26 cellular contexts compared by ENCODE assay signal in the genomic region with DNA sequence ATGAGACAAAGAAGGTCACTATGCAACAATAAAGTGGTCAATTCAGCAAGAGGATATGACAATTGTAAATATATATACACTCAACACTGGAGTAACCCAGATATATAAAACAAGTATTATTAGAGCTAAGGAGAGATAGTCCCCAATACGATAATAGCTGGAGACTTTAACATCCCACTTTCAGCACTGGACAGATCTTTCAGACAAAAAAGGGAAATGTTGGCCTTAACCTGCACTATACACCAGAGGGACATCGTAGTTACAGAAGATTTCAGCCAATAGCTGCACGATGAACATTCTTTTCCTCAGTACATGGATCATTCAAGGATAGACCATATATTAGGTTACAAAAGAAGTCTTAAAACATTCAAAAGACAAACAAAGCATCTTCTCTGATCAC. TPM values are rescaled to one million over a fixed set of nuclear protein-coding genes. Genes with fewer than 3 reads are reported as not detected.
"Had no signal": no experiment of that assay in that cellular context is flagged by ENCODE, and none has a peak within 500 bp of the region (broad histone marks: within the 10 kb centered on the region; RNA-seq: fewer than 3 reads in every experiment).

No MANE protein-coding gene starts in this region.

- H3K4me3 ChIP-seq: coronary artery, gastroesophageal sphincter, heart left ventricle, left lung, mucosa of descending colon, neural progenitor cell, prostate gland, right atrium auricular region, tibial nerve, uterus had no signal

- H3K4me2 ChIP-seq: neural progenitor cell had no signal

- ATAC-seq: activated CD4-positive, CD25-positive, alpha-beta regulatory T cell treated with anti-CD3 and anti-CD28 coated beads, Interleukin-2, amount 50 U/mL, for 24 hours; activated CD8-positive, alpha-beta T cell treated with anti-CD3 and anti-CD28 coated beads, Interleukin-2, amount 10 ng/mL, durations not matched to agents 7 days and 5 days; activated naive CD8-positive, alpha-beta T cell treated with anti-CD3 and anti-CD28 coated beads, Interleukin-2, amount 50 U/mL, for 24 hours; esophagus mucosa; gastroesophageal sphincter; heart left ventricle; left lung; mucosa of descending colon; naive thymus-derived CD4-positive, alpha-beta T cell; stimulated activated naive CD8-positive, alpha-beta T cell treated with anti-CD3 and anti-CD28 coated beads, Interleukin-15, Interleukin-2, amounts not matched to agents 100 U/mL and 50 U/mL, for 24 hours had no signal

- H2AFZ ChIP-seq: neural progenitor cell had no signal

- H3K9me3 ChIP-seq: gastroesophageal sphincter, left lung, mucosa of descending colon, prostate gland, tibial nerve, uterus had no signal

- H3K36me3 ChIP-seq: brain microvascular endothelial cell, gastroesophageal sphincter, heart left ventricle, left lung, neural progenitor cell, prostate gland, right atrium auricular region, tibial nerve, uterus had no signal

- H3K9ac ChIP-seq: neural progenitor cell had no signal

- DNase-seq: activated CD4-positive, alpha-beta T cell treated with anti-CD3 and anti-CD28 coated beads, Interleukin-2, amount 10 ng/mL, durations not matched to agents 7 days and 5 days; activated CD8-positive, alpha-beta T cell treated with anti-CD3 and anti-CD28 coated beads, Interleukin-2, amount 10 ng/mL, durations not matched to agents 7 days and 5 days; activated effector memory CD4-positive, alpha-beta T cell treated with Interleukin-2 at 50 U/mL for 16 hours; activated naive CD4-positive, alpha-beta T cell treated with anti-CD3 and anti-CD28 coated beads, Interleukin-2, amount 10 ng/mL, durations not matched to agents 7 days and 5 days; activated naive CD8-positive, alpha-beta T cell treated with anti-CD3 and anti-CD28 coated beads, Interleukin-2, amount 50 U/mL, for 24 hours; activated T-cell treated with anti-CD3 and anti-CD28 coated beads, Interleukin-2, amount 50 U/mL, for 48 hours; aorta; brain microvascular endothelial cell; heart left ventricle; kidney; left lung; mucosa of descending colon; naive thymus-derived CD4-positive, alpha-beta T cell; stimulated activated naive CD8-positive, alpha-beta T cell treated with anti-CD3 and anti-CD28 coated beads, Interleukin-15, Interleukin-2, amounts not matched to agents 100 U/mL and 50 U/mL, for 24 hours; substantia nigra; uterus had no signal

- H3K27me3 ChIP-seq: neural progenitor cell, right atrium auricular region, uterus had no signal

- H3K27ac ChIP-seq: brain microvascular endothelial cell, coronary artery, gastroesophageal sphincter, heart left ventricle, left lung, neural progenitor cell, prostate gland, right atrium auricular region, tibial nerve, uterus had no signal

- H3K4me1 ChIP-seq: gastroesophageal sphincter, heart left ventricle, left lung, neural progenitor cell, prostate gland, right atrium auricular region, tibial nerve, uterus had no signal

RNA-seq across cellular contexts. Expression of a gene that starts 29.9 kb away (rescaled TPM):
- total RNA-seq: activated CD4-positive, alpha-beta T cell treated with anti-CD3 and anti-CD28 coated beads, Interleukin-2, amount 10 ng/mL, durations not matched to agents 7 days and 5 days; activated CD8-positive, alpha-beta T cell treated with anti-CD3 and anti-CD28 coated beads, Interleukin-2, amount 10 ng/mL, durations not matched to agents 7 days and 5 days; aorta; esophagus mucosa; gastroesophageal sphincter; heart left ventricle; kidney; left lung; mucosa of descending colon; naive thymus-derived CD4-positive, alpha-beta T cell; osteoblast; right atrium auricular region; skeletal muscle tissue; tibial nerve; uterus had no signal
- polyA plus RNA-seq: aorta; heart left ventricle; naive thymus-derived CD4-positive, alpha-beta T cell had no signal
